ENCODE assay signal across 1 cellular context in the genomic region with DNA sequence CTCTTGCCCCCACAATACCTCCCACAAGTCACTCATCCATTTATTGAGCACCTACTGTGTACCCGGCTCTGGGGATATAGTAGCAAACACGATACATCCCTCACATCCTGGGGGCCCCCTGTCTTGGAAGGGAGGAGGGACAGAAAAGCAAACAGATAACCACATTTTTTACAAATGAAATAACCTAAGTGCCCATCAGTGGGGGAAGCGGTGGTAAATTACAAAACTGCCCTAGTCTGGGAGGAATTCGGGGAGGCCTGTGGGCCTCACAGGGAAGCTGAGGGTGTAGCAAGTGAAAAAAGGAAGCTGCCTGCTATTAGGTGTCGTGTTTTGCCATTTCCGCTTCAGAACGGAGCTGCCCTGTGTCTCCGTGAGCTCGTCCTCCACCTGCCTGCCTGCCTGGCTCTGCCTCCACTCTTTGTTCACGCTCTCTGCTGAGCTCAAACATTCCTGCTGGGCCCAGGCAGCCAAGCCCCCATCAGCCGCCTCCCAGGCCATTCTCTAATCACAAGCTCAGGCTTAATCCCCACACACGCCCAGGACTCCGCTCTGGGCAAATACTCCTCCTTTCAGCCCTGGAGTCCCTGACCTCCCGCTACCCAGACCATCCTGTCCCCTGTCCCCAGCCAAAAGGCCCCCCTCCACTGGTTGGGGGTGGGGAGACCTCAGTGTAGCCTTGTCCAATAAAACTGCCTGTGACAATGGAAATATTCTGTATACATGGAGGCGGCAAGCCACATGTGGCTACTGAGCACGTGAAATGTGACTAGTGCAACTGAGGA.
A peak's percentile ranks its signal among the peaks of the same experiment; 100 is the strongest.
TF ChIP-seq lines count a peak whose summit lies in the region.

No MANE protein-coding gene starts in this region.

TF ChIP-seq in HepG2, 621 proteins besides CTCF, POLR2A, EP300 and RAD21 (continued from another document and continues in another):
- TF ChIP-seq, protein P1, sequence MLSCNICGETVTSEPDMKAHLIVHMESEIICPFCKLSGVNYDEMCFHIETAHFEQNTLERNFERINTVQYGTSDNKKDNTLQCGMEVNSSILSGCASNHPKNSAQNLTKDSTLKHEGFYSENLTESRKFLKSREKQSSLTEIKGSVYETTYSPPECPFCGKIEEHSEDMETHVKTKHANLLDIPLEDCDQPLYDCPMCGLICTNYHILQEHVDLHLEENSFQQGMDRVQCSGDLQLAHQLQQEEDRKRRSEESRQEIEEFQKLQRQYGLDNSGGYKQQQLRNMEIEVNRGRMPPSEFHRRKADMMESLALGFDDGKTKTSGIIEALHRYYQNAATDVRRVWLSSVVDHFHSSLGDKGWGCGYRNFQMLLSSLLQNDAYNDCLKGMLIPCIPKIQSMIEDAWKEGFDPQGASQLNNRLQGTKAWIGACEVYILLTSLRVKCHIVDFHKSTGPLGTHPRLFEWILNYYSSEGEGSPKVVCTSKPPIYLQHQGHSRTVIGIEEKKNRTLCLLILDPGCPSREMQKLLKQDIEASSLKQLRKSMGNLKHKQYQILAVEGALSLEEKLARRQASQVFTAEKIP (CRISPR knock-in tag; IDR thresholded peaks at IDR 0.05; ENCODE audit: borderline replicate concordance): no peak
- TF ChIP-seq ZNF558 (CRISPR knock-in tag; IDR thresholded peaks at IDR 0.05; ENCODE audit: borderline replicate concordance): no peak
- TF ChIP-seq PHF21A (CRISPR knock-in tag; IDR thresholded peaks at IDR 0.05): peak; percentile 94
- TF ChIP-seq, protein P2, sequence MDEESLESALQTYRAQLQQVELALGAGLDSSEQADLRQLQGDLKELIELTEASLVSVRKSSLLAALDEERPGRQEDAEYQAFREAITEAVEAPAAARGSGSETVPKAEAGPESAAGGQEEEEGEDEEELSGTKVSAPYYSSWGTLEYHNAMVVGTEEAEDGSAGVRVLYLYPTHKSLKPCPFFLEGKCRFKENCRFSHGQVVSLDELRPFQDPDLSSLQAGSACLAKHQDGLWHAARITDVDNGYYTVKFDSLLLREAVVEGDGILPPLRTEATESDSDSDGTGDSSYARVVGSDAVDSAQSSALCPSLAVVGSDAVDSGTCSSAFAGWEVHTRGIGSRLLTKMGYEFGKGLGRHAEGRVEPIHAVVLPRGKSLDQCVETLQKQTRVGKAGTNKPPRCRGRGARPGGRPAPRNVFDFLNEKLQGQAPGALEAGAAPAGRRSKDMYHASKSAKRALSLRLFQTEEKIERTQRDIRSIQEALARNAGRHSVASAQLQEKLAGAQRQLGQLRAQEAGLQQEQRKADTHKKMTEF (CRISPR knock-in tag; IDR thresholded peaks at IDR 0.05): peak; percentile 51; the same call in 1 of the 2 replicates
- peak; percentile 69; the same call in 1 of the 2 replicates for TF ChIP-seq ZNF335 (CRISPR knock-in tag; IDR thresholded peaks at IDR 0.05)
- peak; percentile 65; the same call in 1 of the 2 replicates for TF ChIP-seq ZFY (CRISPR knock-in tag; IDR thresholded peaks at IDR 0.05)
- TF ChIP-seq ZNF441 (CRISPR knock-in tag; IDR thresholded peaks at IDR 0.05; ENCODE audit: borderline replicate concordance): 0 out of 2 replicates have a peak, but pooled peaks have one; percentile 50
- peak; percentile 22; the same call in 1 of the 2 replicates for TF ChIP-seq ZNF614 (CRISPR knock-in tag; IDR thresholded peaks at IDR 0.05; ENCODE audit: borderline replicate concordance)
- TF ChIP-seq GABPB1 (CRISPR knock-in tag; IDR thresholded peaks at IDR 0.05): peak; percentile 76
- no peak for TF ChIP-seq BORCS8-MEF2B (CRISPR knock-in tag; IDR thresholded peaks at IDR 0.05)
- TF ChIP-seq TOE1 (CRISPR knock-in tag; IDR thresholded peaks at IDR 0.05): no peak
- TF ChIP-seq ZNF430 (CRISPR knock-in tag; IDR thresholded peaks at IDR 0.05): 0 out of 2 replicates have a peak, but pooled peaks have one; percentile 72
- TF ChIP-seq NFATC3 (CRISPR knock-in tag; IDR thresholded peaks at IDR 0.05): no peak
- peak; percentile 75; the same call in 1 of the 2 replicates for TF ChIP-seq ZSCAN29 (CRISPR knock-in tag; conservative IDR thresholded peaks at IDR 0.05)
- TF ChIP-seq KDM5B (CRISPR knock-in tag; IDR thresholded peaks at IDR 0.05; ENCODE audit: borderline replicate concordance): peak; percentile 53; the same call in 1 of the 2 replicates
- peak; percentile 67 for TF ChIP-seq HDAC1 (CRISPR knock-in tag; IDR thresholded peaks at IDR 0.05)
- TF ChIP-seq SP140L (CRISPR knock-in tag; IDR thresholded peaks at IDR 0.05; ENCODE audit: borderline replicate concordance): peak; percentile 43; the same call in 1 of the 2 replicates
- no peak for TF ChIP-seq PHF8 (CRISPR knock-in tag; IDR thresholded peaks at IDR 0.05)
- peak; percentile 30 for TF ChIP-seq ASH2L (IDR thresholded peaks at IDR 0.05; ENCODE audit: insufficient read length, low read depth, low read length)
- no peak for TF ChIP-seq ZNF350 (CRISPR knock-in tag; IDR thresholded peaks at IDR 0.05; ENCODE audit: borderline replicate concordance, low read depth)
- TF ChIP-seq SMAD1 (CRISPR knock-in tag; IDR thresholded peaks at IDR 0.05; ENCODE audit: borderline replicate concordance, low read depth): no peak
- TF ChIP-seq, protein P3, sequence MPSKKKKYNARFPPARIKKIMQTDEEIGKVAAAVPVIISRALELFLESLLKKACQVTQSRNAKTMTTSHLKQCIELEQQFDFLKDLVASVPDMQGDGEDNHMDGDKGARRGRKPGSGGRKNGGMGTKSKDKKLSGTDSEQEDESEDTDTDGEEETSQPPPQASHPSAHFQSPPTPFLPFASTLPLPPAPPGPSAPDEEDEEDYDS (CRISPR knock-in tag; IDR thresholded peaks at IDR 0.05): peak; percentile 50; the same call in 1 of the 2 replicates
- TF ChIP-seq ZNF230 (CRISPR knock-in tag; IDR thresholded peaks at IDR 0.05): 0 out of 2 replicates have a peak, but pooled peaks have one; percentile 60
- TF ChIP-seq, protein P4, sequence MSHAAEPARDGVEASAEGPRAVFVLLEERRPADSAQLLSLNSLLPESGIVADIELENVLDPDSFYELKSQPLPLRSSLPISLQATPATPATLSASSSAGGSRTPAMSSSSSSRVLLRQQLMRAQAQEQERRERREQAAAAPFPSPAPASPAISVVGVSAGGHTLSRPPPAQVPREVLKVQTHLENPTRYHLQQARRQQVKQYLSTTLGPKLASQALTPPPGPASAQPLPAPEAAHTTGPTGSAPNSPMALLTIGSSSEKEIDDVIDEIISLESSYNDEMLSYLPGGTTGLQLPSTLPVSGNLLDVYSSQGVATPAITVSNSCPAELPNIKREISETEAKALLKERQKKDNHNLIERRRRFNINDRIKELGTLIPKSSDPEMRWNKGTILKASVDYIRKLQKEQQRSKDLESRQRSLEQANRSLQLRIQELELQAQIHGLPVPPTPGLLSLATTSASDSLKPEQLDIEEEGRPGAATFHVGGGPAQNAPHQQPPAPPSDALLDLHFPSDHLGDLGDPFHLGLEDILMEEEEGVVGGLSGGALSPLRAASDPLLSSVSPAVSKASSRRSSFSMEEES (CRISPR knock-in tag; IDR thresholded peaks at IDR 0.05): peak; percentile 70
- 0 out of 2 replicates have a peak, but pooled peaks have one; percentile 12 for TF ChIP-seq ZNF644 (CRISPR knock-in tag; IDR thresholded peaks at IDR 0.05; ENCODE audit: low read depth)
- TF ChIP-seq MAFK (conservative IDR thresholded peaks at IDR 0.05 in 1 of 2, IDR thresholded peaks at IDR 0.05 in 1 of 2; ENCODE audit: low read length in 2 of 2): peak in 1 of 2 experiments; percentile 35; a peak in 1 of 4 replicates
- peak; percentile 26 for TF ChIP-seq RBM39 (IDR thresholded peaks at IDR 0.05; ENCODE audit: low read depth, low read length, poor library complexity, severe bottlenecking)
- 0 out of 2 replicates have a peak, but pooled peaks have one; percentile 23 for TF ChIP-seq NCOA2 (CRISPR knock-in tag; IDR thresholded peaks at IDR 0.05)
- TF ChIP-seq, protein P5, sequence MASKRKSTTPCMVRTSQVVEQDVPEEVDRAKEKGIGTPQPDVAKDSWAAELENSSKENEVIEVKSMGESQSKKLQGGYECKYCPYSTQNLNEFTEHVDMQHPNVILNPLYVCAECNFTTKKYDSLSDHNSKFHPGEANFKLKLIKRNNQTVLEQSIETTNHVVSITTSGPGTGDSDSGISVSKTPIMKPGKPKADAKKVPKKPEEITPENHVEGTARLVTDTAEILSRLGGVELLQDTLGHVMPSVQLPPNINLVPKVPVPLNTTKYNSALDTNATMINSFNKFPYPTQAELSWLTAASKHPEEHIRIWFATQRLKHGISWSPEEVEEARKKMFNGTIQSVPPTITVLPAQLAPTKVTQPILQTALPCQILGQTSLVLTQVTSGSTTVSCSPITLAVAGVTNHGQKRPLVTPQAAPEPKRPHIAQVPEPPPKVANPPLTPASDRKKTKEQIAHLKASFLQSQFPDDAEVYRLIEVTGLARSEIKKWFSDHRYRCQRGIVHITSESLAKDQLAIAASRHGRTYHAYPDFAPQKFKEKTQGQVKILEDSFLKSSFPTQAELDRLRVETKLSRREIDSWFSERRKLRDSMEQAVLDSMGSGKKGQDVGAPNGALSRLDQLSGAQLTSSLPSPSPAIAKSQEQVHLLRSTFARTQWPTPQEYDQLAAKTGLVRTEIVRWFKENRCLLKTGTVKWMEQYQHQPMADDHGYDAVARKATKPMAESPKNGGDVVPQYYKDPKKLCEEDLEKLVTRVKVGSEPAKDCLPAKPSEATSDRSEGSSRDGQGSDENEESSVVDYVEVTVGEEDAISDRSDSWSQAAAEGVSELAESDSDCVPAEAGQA (IDR thresholded peaks at IDR 0.05; ENCODE audit: low read depth): no peak
- TF ChIP-seq, protein P5 (CRISPR knock-in tag; IDR thresholded peaks at IDR 0.05; ENCODE audit: borderline replicate concordance): no peak
- TF ChIP-seq DMAP1 (CRISPR knock-in tag; IDR thresholded peaks at IDR 0.05): 0 out of 2 replicates have a peak, but pooled peaks have one; percentile 67
- TF ChIP-seq, protein P6, sequence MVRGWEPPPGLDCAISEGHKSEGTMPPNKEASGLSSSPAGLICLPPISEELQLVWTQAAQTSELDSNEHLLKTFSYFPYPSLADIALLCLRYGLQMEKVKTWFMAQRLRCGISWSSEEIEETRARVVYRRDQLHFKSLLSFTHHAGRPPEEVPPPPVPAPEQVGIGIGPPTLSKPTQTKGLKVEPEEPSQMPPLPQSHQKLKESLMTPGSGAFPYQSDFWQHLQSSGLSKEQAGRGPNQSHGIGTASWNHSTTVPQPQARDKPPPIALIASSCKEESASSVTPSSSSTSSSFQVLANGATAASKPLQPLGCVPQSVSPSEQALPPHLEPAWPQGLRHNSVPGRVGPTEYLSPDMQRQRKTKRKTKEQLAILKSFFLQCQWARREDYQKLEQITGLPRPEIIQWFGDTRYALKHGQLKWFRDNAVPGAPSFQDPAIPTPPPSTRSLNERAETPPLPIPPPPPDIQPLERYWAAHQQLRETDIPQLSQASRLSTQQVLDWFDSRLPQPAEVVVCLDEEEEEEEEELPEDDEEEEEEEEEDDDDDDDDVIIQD (CRISPR knock-in tag; IDR thresholded peaks at IDR 0.05; ENCODE audit: low read depth): 0 out of 2 replicates have a peak, but pooled peaks have one; percentile 16
- TF ChIP-seq HCFC1 (IDR thresholded peaks at IDR 0.05; ENCODE audit: low read depth, low read length): no peak
- TF ChIP-seq TEAD3 (CRISPR knock-in tag; optimal IDR thresholded peaks at IDR 0.05; ENCODE audit: borderline replicate concordance): peak; percentile 91
- TF ChIP-seq, protein P7, sequence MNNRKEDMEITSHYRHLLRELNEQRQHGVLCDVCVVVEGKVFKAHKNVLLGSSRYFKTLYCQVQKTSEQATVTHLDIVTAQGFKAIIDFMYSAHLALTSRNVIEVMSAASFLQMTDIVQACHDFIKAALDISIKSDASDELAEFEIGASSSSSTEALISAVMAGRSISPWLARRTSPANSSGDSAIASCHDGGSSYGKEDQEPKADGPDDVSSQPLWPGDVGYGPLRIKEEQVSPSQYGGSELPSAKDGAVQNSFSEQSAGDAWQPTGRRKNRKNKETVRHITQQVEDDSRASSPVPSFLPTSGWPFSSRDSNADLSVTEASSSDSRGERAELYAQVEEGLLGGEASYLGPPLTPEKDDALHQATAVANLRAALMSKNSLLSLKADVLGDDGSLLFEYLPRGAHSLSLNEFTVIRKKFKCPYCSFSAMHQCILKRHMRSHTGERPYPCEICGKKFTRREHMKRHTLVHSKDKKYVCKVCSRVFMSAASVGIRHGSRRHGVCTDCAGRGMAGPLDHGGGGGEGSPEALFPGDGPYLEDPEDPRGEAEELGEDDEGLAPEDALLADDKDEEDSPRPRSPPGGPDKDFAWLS (CRISPR knock-in tag; IDR thresholded peaks at IDR 0.05; ENCODE audit: borderline replicate concordance): peak; percentile 83; the same call in 1 of the 2 replicates
- TF ChIP-seq SOX5 (CRISPR knock-in tag; IDR thresholded peaks at IDR 0.05; ENCODE audit: borderline replicate concordance): peak; percentile 53; the same call in 1 of the 2 replicates
- peak; percentile 92; the same call in 1 of the 2 replicates for TF ChIP-seq SNAI1 (CRISPR knock-in tag; IDR thresholded peaks at IDR 0.05; ENCODE audit: borderline replicate concordance)
- TF ChIP-seq, protein P8, sequence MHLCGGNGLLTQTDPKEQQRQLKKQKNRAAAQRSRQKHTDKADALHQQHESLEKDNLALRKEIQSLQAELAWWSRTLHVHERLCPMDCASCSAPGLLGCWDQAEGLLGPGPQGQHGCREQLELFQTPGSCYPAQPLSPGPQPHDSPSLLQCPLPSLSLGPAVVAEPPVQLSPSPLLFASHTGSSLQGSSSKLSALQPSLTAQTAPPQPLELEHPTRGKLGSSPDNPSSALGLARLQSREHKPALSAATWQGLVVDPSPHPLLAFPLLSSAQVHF (CRISPR knock-in tag; IDR thresholded peaks at IDR 0.05): no peak
- no peak for TF ChIP-seq ZNF703 (CRISPR knock-in tag; IDR thresholded peaks at IDR 0.05; ENCODE audit: borderline replicate concordance)
